Comparison of ENCODE assay signal across 14 cellular contexts in the genomic region with DNA sequence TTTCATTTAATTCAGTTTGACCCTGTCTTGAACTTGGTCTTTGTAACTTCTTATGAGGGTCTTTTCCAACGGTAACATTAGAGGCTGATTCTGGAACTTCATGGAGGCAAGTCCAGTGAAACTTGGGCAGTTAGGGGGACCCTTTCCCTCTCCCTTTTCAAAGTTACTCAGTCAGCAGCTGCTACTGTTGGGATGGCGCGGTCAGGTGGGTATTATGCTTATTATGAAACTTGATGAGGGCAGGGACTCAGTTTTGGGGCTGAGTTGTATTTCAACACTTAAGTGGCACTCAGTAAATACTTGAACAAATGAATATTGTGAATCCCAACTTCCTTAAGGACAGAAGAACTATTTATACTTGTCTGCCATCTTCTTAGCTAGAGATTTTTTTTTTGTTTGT. TPM values are rescaled to one million over a fixed set of nuclear protein-coding genes. Genes with fewer than 3 reads are reported as not detected.
DNase-seq lines count a peak whose midpoint lies in the region; ATAC-seq, FAIRE-seq and TF ChIP-seq lines count a peak whose summit lies in the region.
"Had no signal": no experiment of that assay in that cellular context is flagged by ENCODE, and none has a peak within 500 bp of the region (broad histone marks: within the 10 kb centered on the region; RNA-seq: fewer than 3 reads in every experiment).

No MANE protein-coding gene starts in this region.

- peaks cover 6% of the 10 kb centered on the region for H3K36me3 Mint-ChIP-seq in activated B cell treated with CpG ODN at 0.5 μM for 24 hours (ENCODE audit: low read depth)
- peaks cover 2% of the 10 kb centered on the region for H3K36me3 Mint-ChIP-seq in mesothelial cell of epicardium

- ATAC-seq in activated B cell treated with CpG ODN at 0.5 μM for 24 hours (ENCODE audit: low read depth) = no peak
- ATAC-seq in HG03139 (IDR thresholded peaks at IDR 0.05; ENCODE audit: unreplicated experiment) = no peak
- ATAC-seq in GM18498 (IDR thresholded peaks at IDR 0.05; ENCODE audit: unreplicated experiment) = no peak

- H3K4me1 ChIP-seq in BLaER1 (peaks cover 70% of the 10 kb centered on the region), A673 (ENCODE audit: insufficient read depth, low read length, poor library complexity, severe bottlenecking) (peaks cover 66% of the 10 kb centered on the region)

- FAIRE-seq in GM19239 (lab: Jason Lieb, UNC) = peak; percentile 40
- FAIRE-seq: endometrium, TTC549 had no signal

- intact Hi-C loops in activated B cell treated with CpG ODN at 0.5 μM for 24 hours (cut with micrococcal nuclease) = loop anchor here (2.0 to 10.0 kb wide), 3 partner anchors 13 to 565 kb away; partner anchors contain the start of gene CHD6
- intact Hi-C loops in A673 (cut with micrococcal nuclease; ENCODE audit: unreplicated experiment) = no loop called here

- no peak overlapping the region for H3K27ac ChIP-seq in BLaER1
- no peak overlapping the region for H3K27ac ChIP-seq in A673 (ENCODE audit: low read depth, low read length, poor library complexity, severe bottlenecking)

- no peak overlapping the region for H3K9ac ChIP-seq in BLaER1

- H3K27me3 Mint-ChIP-seq in activated B cell treated with CpG ODN at 0.5 μM for 24 hours (no peaks in the 10 kb centered on the region), mesothelial cell of epicardium (ENCODE audit: low read depth) (no peaks in the 10 kb centered on the region)

- CTCF ChIA-PET in activated B cell treated with CpG ODN at 0.5 μM for 24 hours (lab: Charles Lee) = interaction anchor here (5.6 kb wide), 1 partner anchor 58 kb away, joined by 39 read pairs; no protein-coding TSS in a partner anchor
- CTCF ChIA-PET in A673 (lab: Charles Lee) = no interaction called here

- H3K27me3 ChIP-seq in BLaER1 = no peaks in the 10 kb centered on the region
- H3K27me3 ChIP-seq in A673 (replicated peaks; ENCODE audit: insufficient read depth, low read depth, low read length, poor library complexity) = no peaks in the 10 kb centered on the region

- no TSS peak for BruUV-seq in A673 (replicated peaks; lab: Mats Ljungman, UMichigan)

- H3K27ac Mint-ChIP-seq in activated B cell treated with CpG ODN at 0.5 μM for 24 hours (peak overlapping the region; percentile 47), mesothelial cell of epicardium (peak overlapping the region; percentile 82)

- TF ChIP-seq CTCF in activated B cell treated with CpG ODN at 0.5 μM for 24 hours (IDR thresholded peaks at IDR 0.05) (no peak), mesothelial cell of epicardium (IDR thresholded peaks at IDR 0.05; ENCODE audit: unreplicated experiment) (no peak), A673 (conservative IDR thresholded peaks at IDR 0.05; ENCODE audit: low read depth, low read length) (no peak)

- peak overlapping the region; percentile 76 for H3K4me2 ChIP-seq in BLaER1

- POLR2A ChIA-PET in activated B cell treated with CpG ODN at 0.5 μM for 24 hours (lab: Charles Lee) (interaction anchor here (2.9 kb wide), 1 partner anchor 58 kb away, joined by 22 read pairs; no protein-coding TSS in a partner anchor), A673 (lab: Charles Lee; ENCODE audit: low non-redundant PET) (no interaction called here)

- H3K4me3 Mint-ChIP-seq in activated B cell treated with CpG ODN at 0.5 μM for 24 hours (peak overlapping the region; percentile 29), mesothelial cell of epicardium (no peak overlapping the region)

- H3K9me3 ChIP-seq in BLaER1 = peaks cover 16% of the 10 kb centered on the region
- peaks cover 10% of the 10 kb centered on the region for H3K9me3 ChIP-seq in A673 (ENCODE audit: low read depth, low read length, poor library complexity, severe bottlenecking)

- H3K4me3 ChIP-seq in BLaER1 (no peak overlapping the region), A673 (ENCODE audit: low read depth, low read length, poor library complexity, severe bottlenecking) (no peak overlapping the region)

- no peak for DNase-seq in GM19239 (ENCODE audit: insufficient read length, low spot score)
- no peak for DNase-seq in activated B cell treated with CpG ODN at 0.5 μM for 24 hours
- DNase-seq in mesothelial cell of epicardium (ENCODE audit: low spot score in 2 of 2, unreplicated experiment in 2 of 2) = no peak
- DNase-seq in activated CD4-positive, alpha-beta T cell treated with anti-CD3 and anti-CD28 coated beads for 48 hours = no peak
- no peak for DNase-seq in A673 (ENCODE audit: low spot score)
- DNase-seq: amniotic stem cell, DMS 273 treated with DMSO at 0.1 percent for 48 hours, hypothalamus, NCI-H1048 had no signal

- peaks cover 90% of the 10 kb centered on the region for H3K4me1 Mint-ChIP-seq in activated B cell treated with CpG ODN at 0.5 μM for 24 hours
- peaks cover 72% of the 10 kb centered on the region for H3K4me1 Mint-ChIP-seq in mesothelial cell of epicardium

- peaks cover 3% of the 10 kb centered on the region for H3K9me3 Mint-ChIP-seq in activated B cell treated with CpG ODN at 0.5 μM for 24 hours
- H3K9me3 Mint-ChIP-seq in mesothelial cell of epicardium = peaks cover 4% of the 10 kb centered on the region

- H3K36me3 ChIP-seq in BLaER1 = peaks cover 40% of the 10 kb centered on the region
- H3K36me3 ChIP-seq in A673 (ENCODE audit: insufficient read depth, low read length, poor library complexity, severe bottlenecking) = no peaks in the 10 kb centered on the region

- H4K20me1 ChIP-seq in BLaER1 = peaks cover 100% of the 10 kb centered on the region

RNA-seq across cellular contexts. Expression of gene TOP1, which starts 20.8 kb away (rescaled TPM):
- total RNA-seq in activated B cell treated with CpG ODN at 0.5 μM for 24 hours = 62.7 and 63.3 TPM in 2 replicates
- 76.0 to 78.6 TPM (median 76.7 TPM) in 3 replicates for total RNA-seq in mesothelial cell of epicardium
- total RNA-seq in A673 (2021) = 108 and 125 TPM in 2 replicates
